ENCODE assay signal across 15 cellular contexts in genomic region chr7:26485421-26486019, GRCh38.
"Had no signal": no experiment of that assay in that cellular context is flagged by ENCODE, and none has a peak within 500 bp of the region (broad histone marks: within the 10 kb centered on the region; RNA-seq: fewer than 3 reads in every experiment).

No MANE protein-coding gene starts in this region.

- H3K9me3 ChIP-seq: right lobe of liver, thoracic aorta had no signal

- H3K4me1 Mint-ChIP-seq: activated CD4-positive, alpha-beta T cell treated with anti-CD3 and anti-CD28 coated beads, Interleukin-2, amount 10 ng/mL, durations not matched to agents 7 days and 5 days; activated naive CD8-positive, alpha-beta T cell treated with anti-CD3 and anti-CD28 coated beads for 36 hours; central memory CD8-positive, alpha-beta T cell had no signal

- H3K27me3 Mint-ChIP-seq: activated naive CD8-positive, alpha-beta T cell treated with anti-CD3 and anti-CD28 coated beads for 36 hours had no signal

- H3K27ac ChIP-seq: brain microvascular endothelial cell, coronary artery, right lobe of liver, stomach, thoracic aorta had no signal

- H3K4me1 ChIP-seq: right lobe of liver had no signal

- H3K36me3 Mint-ChIP-seq: activated naive CD8-positive, alpha-beta T cell treated with anti-CD3 and anti-CD28 coated beads for 36 hours had no signal

- H3K36me3 ChIP-seq: brain microvascular endothelial cell, right lobe of liver, stomach, thoracic aorta had no signal

- H3K9me3 Mint-ChIP-seq: activated CD4-positive, alpha-beta T cell treated with anti-CD3 and anti-CD28 coated beads, Interleukin-2, amount 10 ng/mL, durations not matched to agents 7 days and 5 days; activated naive CD8-positive, alpha-beta T cell treated with anti-CD3 and anti-CD28 coated beads for 36 hours; activated T-helper 1 cell treated with anti-CD3 and anti-CD28 coated beads, Interleukin-12 subunit alpha, Interleukin-12 subunit beta, Interleukin-2, Interleukin-4 antibody, amounts not matched to agents 30 ng/mL and 10 ng/mL and 1 ng/mL, durations not matched to agents 14 hours and 24 hours and 36 hours; central memory CD8-positive, alpha-beta T cell; neural crest cell had no signal

- DNase-seq: activated CD4-positive, alpha-beta T cell treated with anti-CD3 and anti-CD28 coated beads, Interleukin-2, amount 10 ng/mL, durations not matched to agents 7 days and 5 days; activated CD4-positive, CD25-positive, alpha-beta regulatory T cell; activated CD8-positive, alpha-beta memory T cell treated with anti-CD3 and anti-CD28 coated beads for 24 hours; activated naive CD8-positive, alpha-beta T cell treated with anti-CD3 and anti-CD28 coated beads for 36 hours; brain microvascular endothelial cell; effector CD4-positive, alpha-beta T cell; foreskin melanocyte; right lobe of liver; stimulated activated CD4-positive, alpha-beta T cell treated with anti-CD3 and anti-CD28 coated beads, Interleukin-2, amount 100 ng/mL, for 24 hours; stomach had no signal

- H3K4me3 ChIP-seq: coronary artery, right lobe of liver, stomach, thoracic aorta had no signal

- H3K27me3 ChIP-seq: brain microvascular endothelial cell, right lobe of liver, stomach had no signal

- H3K4me3 Mint-ChIP-seq: activated CD4-positive, alpha-beta T cell treated with anti-CD3 and anti-CD28 coated beads, Interleukin-2, amount 10 ng/mL, durations not matched to agents 7 days and 5 days; activated naive CD8-positive, alpha-beta T cell treated with anti-CD3 and anti-CD28 coated beads for 36 hours; activated T-helper 1 cell treated with anti-CD3 and anti-CD28 coated beads, Interleukin-12 subunit alpha, Interleukin-12 subunit beta, Interleukin-2, Interleukin-4 antibody, amounts not matched to agents 30 ng/mL and 10 ng/mL and 1 ng/mL, durations not matched to agents 14 hours and 24 hours and 36 hours; central memory CD8-positive, alpha-beta T cell; neural crest cell had no signal

- H3K27ac Mint-ChIP-seq: activated CD4-positive, alpha-beta T cell treated with anti-CD3 and anti-CD28 coated beads, Interleukin-2, amount 10 ng/mL, durations not matched to agents 7 days and 5 days; activated naive CD8-positive, alpha-beta T cell treated with anti-CD3 and anti-CD28 coated beads for 36 hours; activated T-helper 1 cell treated with anti-CD3 and anti-CD28 coated beads, Interleukin-12 subunit alpha, Interleukin-12 subunit beta, Interleukin-2, Interleukin-4 antibody, amounts not matched to agents 30 ng/mL and 10 ng/mL and 1 ng/mL, durations not matched to agents 14 hours and 24 hours and 36 hours had no signal

- ATAC-seq: right lobe of liver had no signal
